24 cellular contexts compared by ENCODE assay signal in genomic region chr4:52142816-52143215, GRCh38.
"Had no signal": no experiment of that assay in that cellular context is flagged by ENCODE, and none has a peak within 500 bp of the region (broad histone marks: within the 10 kb centered on the region; RNA-seq: fewer than 3 reads in every experiment).

No MANE protein-coding gene starts in this region.

- H3K4me1 Mint-ChIP-seq: activated CD4-positive, alpha-beta T cell treated with anti-CD3 and anti-CD28 coated beads, Interleukin-2, amount 10 ng/mL, durations not matched to agents 24 days and 14 days; activated CD8-positive, alpha-beta memory T cell treated with anti-CD3 and anti-CD28 coated beads, Interleukin-2, amount 10 ng/mL, durations not matched to agents 7 days and 5 days; activated naive CD4-positive, alpha-beta T cell treated with anti-CD3 and anti-CD28 coated beads, Interleukin-2, amount 50 U/mL, for 24 hours; WTC11 had no signal

- H3K4me3 ChIP-seq: PC-9 had no signal

- FAIRE-seq: bronchial epithelial cell had no signal

- H3K27ac ChIP-seq: PC-9 had no signal

- H3K36me3 Mint-ChIP-seq: activated CD8-positive, alpha-beta memory T cell treated with anti-CD3 and anti-CD28 coated beads, Interleukin-2, amount 10 ng/mL, durations not matched to agents 7 days and 5 days; activated naive CD4-positive, alpha-beta T cell treated with anti-CD3 and anti-CD28 coated beads, Interleukin-2, amount 50 U/mL, for 24 hours had no signal

- H3K9me3 Mint-ChIP-seq: activated CD4-positive, alpha-beta T cell treated with anti-CD3 and anti-CD28 coated beads, Interleukin-2, amount 10 ng/mL, durations not matched to agents 24 days and 14 days; T-helper 1 cell treated with Interleukin-12 subunit alpha and Interleukin-12 subunit beta and Interleukin-4 antibody, amounts not matched to agents 30 μg/mL and 1 μg/mL, for 36 hours had no signal

- DNase-seq: activated CD4-positive, alpha-beta T cell treated with anti-CD3 and anti-CD28 coated beads for 1 hour; activated CD4-positive, alpha-beta T cell treated with anti-CD3 and anti-CD28 coated beads, Interleukin-2, amount 10 ng/mL, durations not matched to agents 24 days and 14 days; activated CD4-positive, alpha-beta T cell treated with anti-CD3 and anti-CD28 coated beads, Interleukin-2, amount 50 U/mL, for 48 hours; activated CD8-positive, alpha-beta memory T cell treated with anti-CD3 and anti-CD28 coated beads, Interleukin-2, amount 10 ng/mL, durations not matched to agents 7 days and 5 days; activated effector memory CD4-positive, alpha-beta T cell treated with Interleukin-2 at 50 U/mL for 16 hours; activated naive CD4-positive, alpha-beta T cell; activated T-cell treated with anti-CD3 and anti-CD28 coated beads, Interleukin-2, amount 50 U/mL, for 24 hours; aorta; central memory CD4-positive, alpha-beta T cell; KG1; MM.1S; NCI-H1092 treated with DMSO at 0.1 percent for 48 hours; NCI-H1417 treated with DMSO at 0.1 percent for 48 hours; NCI-H1694 treated with DMSO at 0.1 percent for 48 hours; NCI-H2029 treated with DMSO at 0.1 percent for 48 hours; NCI-H446; NCI-H524; PC-9; SHP77 treated with DMSO at 0.1 percent for 48 hours had no signal

- H3K27ac Mint-ChIP-seq: activated CD4-positive, alpha-beta T cell treated with anti-CD3 and anti-CD28 coated beads, Interleukin-2, amount 10 ng/mL, durations not matched to agents 24 days and 14 days; activated CD8-positive, alpha-beta memory T cell treated with anti-CD3 and anti-CD28 coated beads, Interleukin-2, amount 10 ng/mL, durations not matched to agents 7 days and 5 days; activated naive CD4-positive, alpha-beta T cell treated with anti-CD3 and anti-CD28 coated beads, Interleukin-2, amount 50 U/mL, for 24 hours; activated T-cell treated with anti-CD3 and anti-CD28 coated beads, Interleukin-2, amount 50 U/mL, for 24 hours; activated T-helper 1 cell treated with anti-CD3 and anti-CD28 coated beads, Interleukin-12 subunit alpha, Interleukin-12 subunit beta, Interleukin-2, Interleukin-4 antibody, amounts not matched to agents 30 ng/mL and 10 ng/mL and 1 ng/mL, durations not matched to agents 14 hours and 24 hours and 36 hours; T-helper 1 cell treated with Interleukin-12 subunit alpha and Interleukin-12 subunit beta and Interleukin-4 antibody, amounts not matched to agents 30 μg/mL and 1 μg/mL, for 36 hours; WTC11 had no signal

- H3K27me3 Mint-ChIP-seq: activated CD4-positive, alpha-beta T cell treated with anti-CD3 and anti-CD28 coated beads, Interleukin-2, amount 10 ng/mL, durations not matched to agents 24 days and 14 days; activated CD8-positive, alpha-beta memory T cell treated with anti-CD3 and anti-CD28 coated beads, Interleukin-2, amount 10 ng/mL, durations not matched to agents 7 days and 5 days; activated naive CD4-positive, alpha-beta T cell treated with anti-CD3 and anti-CD28 coated beads, Interleukin-2, amount 50 U/mL, for 24 hours; activated T-cell treated with anti-CD3 and anti-CD28 coated beads, Interleukin-2, amount 50 U/mL, for 24 hours had no signal

- H3K4me3 Mint-ChIP-seq: activated CD4-positive, alpha-beta T cell treated with anti-CD3 and anti-CD28 coated beads, Interleukin-2, amount 10 ng/mL, durations not matched to agents 24 days and 14 days; activated CD8-positive, alpha-beta memory T cell treated with anti-CD3 and anti-CD28 coated beads, Interleukin-2, amount 10 ng/mL, durations not matched to agents 7 days and 5 days; activated naive CD4-positive, alpha-beta T cell treated with anti-CD3 and anti-CD28 coated beads, Interleukin-2, amount 50 U/mL, for 24 hours; activated T-cell treated with anti-CD3 and anti-CD28 coated beads, Interleukin-2, amount 50 U/mL, for 24 hours; activated T-helper 1 cell treated with anti-CD3 and anti-CD28 coated beads, Interleukin-12 subunit alpha, Interleukin-12 subunit beta, Interleukin-2, Interleukin-4 antibody, amounts not matched to agents 30 ng/mL and 10 ng/mL and 1 ng/mL, durations not matched to agents 14 hours and 24 hours and 36 hours; T-helper 1 cell treated with Interleukin-12 subunit alpha and Interleukin-12 subunit beta and Interleukin-4 antibody, amounts not matched to agents 30 μg/mL and 1 μg/mL, for 36 hours; WTC11 had no signal
